ENCODE assay signal across 8 cellular contexts in genomic region chr17:75130632-75131277, GRCh38. TPM values are rescaled to one million over a fixed set of nuclear protein-coding genes. Genes with fewer than 3 reads are reported as not detected.
DNase-seq lines count a peak whose midpoint lies in the region; FAIRE-seq and TF ChIP-seq lines count a peak whose summit lies in the region.

No MANE protein-coding gene starts in this region.

- H3K27ac Mint-ChIP-seq in activated naive CD8-positive, alpha-beta T cell treated with anti-CD3 and anti-CD28 coated beads for 36 hours = peak overlapping the region; percentile 91
- peak overlapping the region; percentile 88 for H3K27ac Mint-ChIP-seq in osteocyte (ENCODE audit: unreplicated experiment)

- no peak for FAIRE-seq in RCC 7860 (lab: Jason Lieb, UNC)

- H3K27ac ChIP-seq in HL-60 (replicated peaks) = peak overlapping the region; percentile 85

- H3K36me3 Mint-ChIP-seq in activated naive CD8-positive, alpha-beta T cell treated with anti-CD3 and anti-CD28 coated beads for 36 hours = peaks cover 11% of the 10 kb centered on the region
- H3K36me3 Mint-ChIP-seq in osteocyte (ENCODE audit: unreplicated experiment) = peaks cover 4% of the 10 kb centered on the region

- H3K4me3 ChIP-seq in HL-60 (replicated peaks; ENCODE audit: insufficient read depth, low read length) = peak overlapping the region; percentile 87

- H3K4me3 Mint-ChIP-seq in activated naive CD8-positive, alpha-beta T cell treated with anti-CD3 and anti-CD28 coated beads for 36 hours = peak overlapping the region; percentile 87
- peak overlapping the region; percentile 88 for H3K4me3 Mint-ChIP-seq in osteocyte (ENCODE audit: unreplicated experiment)

- TF ChIP-seq CTCF in HL-60 (IDR thresholded peaks at IDR 0.05; ENCODE audit: insufficient read depth, low read length) (peak; percentile 36), osteocyte (IDR thresholded peaks at IDR 0.05) (peak; percentile 66)

- no peaks in the 10 kb centered on the region for H3K27me3 Mint-ChIP-seq in activated naive CD8-positive, alpha-beta T cell treated with anti-CD3 and anti-CD28 coated beads for 36 hours
- no peaks in the 10 kb centered on the region for H3K27me3 Mint-ChIP-seq in osteocyte (ENCODE audit: unreplicated experiment)

- DNase-seq in NCI-H1105 treated with DMSO at 0.1 percent for 48 hours (lab: John Stamatoyannopoulos, UW) (peak; percentile 45), NCI-H1105 (lab: John Stamatoyannopoulos, UW) (no peak), HL-60 (ENCODE audit: low read depth in 1 of 2, low spot score in 1 of 2) (peak in 1 of 2 experiments; percentile 58), RCC 7860 (ENCODE audit: low spot score) (peak; percentile 51), glomerular visceral epithelial cell (ENCODE audit: extremely low spot score) (peak; percentile 76), osteocyte (ENCODE audit: extremely low spot score, unreplicated experiment) (no peak), GOT3 (lab: John Stamatoyannopoulos, UW) (no peak)
- peak; percentile 69 for DNase-seq in activated naive CD8-positive, alpha-beta T cell treated with anti-CD3 and anti-CD28 coated beads for 36 hours

- H3K9me3 Mint-ChIP-seq in activated naive CD8-positive, alpha-beta T cell treated with anti-CD3 and anti-CD28 coated beads for 36 hours = no peaks in the 10 kb centered on the region
- no peaks in the 10 kb centered on the region for H3K9me3 Mint-ChIP-seq in osteocyte (ENCODE audit: unreplicated experiment)

- peaks cover 19% of the 10 kb centered on the region for H3K4me1 Mint-ChIP-seq in activated naive CD8-positive, alpha-beta T cell treated with anti-CD3 and anti-CD28 coated beads for 36 hours
- H3K4me1 Mint-ChIP-seq in osteocyte (ENCODE audit: unreplicated experiment) = peaks cover 11% of the 10 kb centered on the region

- no peaks in the 10 kb centered on the region for H3K27me3 ChIP-seq in HL-60 (ENCODE audit: insufficient read depth, poor library complexity, severe bottlenecking)

RNA-seq across cellular contexts. Expression of gene NT5C, which starts 0.8 kb away (rescaled TPM):
- total RNA-seq in activated naive CD8-positive, alpha-beta T cell treated with anti-CD3 and anti-CD28 coated beads for 36 hours = 10 to 100 TPM; 71.2 to 74.8 TPM
- 45.6 and 48.2 TPM in 2 replicates for total RNA-seq in osteocyte

RNA-seq across cellular contexts. Expression of gene ARMC7, which starts 21.0 kb away (rescaled TPM):
- 1 to 10 TPM; 6.5 to 6.6 TPM for total RNA-seq in activated naive CD8-positive, alpha-beta T cell treated with anti-CD3 and anti-CD28 coated beads for 36 hours
- 12.8 and 13.6 TPM in 2 replicates for total RNA-seq in osteocyte

RNA-seq across cellular contexts. Expression of gene JPT1, which starts 23.6 kb away (rescaled TPM):
- 100 to 1,000 TPM; 245 to 250 TPM for total RNA-seq in activated naive CD8-positive, alpha-beta T cell treated with anti-CD3 and anti-CD28 coated beads for 36 hours
- 89.7 and 95.9 TPM in 2 replicates for total RNA-seq in osteocyte

RNA-seq across cellular contexts. Expression of gene SLC16A5, which starts 43.0 kb away (rescaled TPM):
- 1 to 10 TPM; 2.1 TPM for total RNA-seq in activated naive CD8-positive, alpha-beta T cell treated with anti-CD3 and anti-CD28 coated beads for 36 hours
- total RNA-seq in osteocyte = 7.0 and 7.6 TPM in 2 replicates

RNA-seq across cellular contexts. Expression of gene SUMO2, which starts 52.0 kb away (rescaled TPM):
- total RNA-seq in activated naive CD8-positive, alpha-beta T cell treated with anti-CD3 and anti-CD28 coated beads for 36 hours = 100 to 1,000 TPM; 623 to 655 TPM
- total RNA-seq in osteocyte = 472 and 483 TPM in 2 replicates

Comparison
In these comparisons a context has a peak if more than half of its experiments do, and no peak if none do; other contexts are left out.
1. DNase-seq: peak in NCI-H1105 treated with DMSO at 0.1 percent for 48 hours (single experiment), RCC 7860 (single experiment), activated naive CD8-positive, alpha-beta T cell treated with anti-CD3 and anti-CD28 coated beads for 36 hours (single experiment) and glomerular visceral epithelial cell (single experiment); none in NCI-H1105 (single experiment), osteocyte (single experiment) and GOT3 (single experiment).